18 cellular contexts compared by ENCODE assay signal in the genomic region with DNA sequence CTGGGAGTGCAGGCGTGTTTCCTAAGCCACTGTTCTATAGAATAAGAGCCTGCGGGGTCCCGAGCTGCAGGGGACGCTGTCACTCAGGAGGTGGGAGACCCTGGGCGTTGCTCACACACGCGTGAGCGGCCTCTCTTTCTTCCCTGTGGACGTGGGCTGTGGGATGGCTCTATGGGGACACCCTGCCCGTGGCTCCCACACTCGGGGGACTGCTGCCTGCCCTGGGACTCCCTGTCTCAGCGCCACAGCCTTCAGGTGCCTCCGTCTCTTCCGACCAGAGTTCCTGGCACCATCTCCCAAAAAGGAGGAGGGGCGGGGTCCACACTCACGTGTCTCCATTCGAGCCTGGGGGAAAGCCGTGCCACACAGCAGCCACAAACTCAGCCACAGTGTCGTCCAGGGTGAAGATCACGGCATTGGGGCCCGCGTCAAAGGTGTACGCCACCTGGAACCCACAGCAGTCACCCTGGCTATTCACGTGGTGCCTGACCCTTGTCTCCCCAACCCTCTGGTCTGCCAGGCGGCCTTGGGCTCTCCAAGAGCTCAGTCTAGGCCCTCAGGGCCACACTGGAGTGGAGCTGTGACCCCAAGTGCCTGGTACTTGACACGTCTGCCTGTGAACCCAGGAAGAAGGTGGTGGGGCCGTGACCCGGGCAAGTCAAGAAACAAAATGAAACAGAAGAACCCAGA. TPM values are rescaled to one million over a fixed set of nuclear protein-coding genes. Genes with fewer than 3 reads are reported as not detected.
"Had no signal": no experiment of that assay in that cellular context is flagged by ENCODE, and none has a peak within 500 bp of the region (broad histone marks: within the 10 kb centered on the region; RNA-seq: fewer than 3 reads in every experiment).

No MANE protein-coding gene starts in this region.

- H3K36me3 ChIP-seq: thyroid gland had no signal

- DNase-seq: activated CD4-positive, alpha-beta T cell treated with anti-CD3 and anti-CD28 coated beads for 48 hours; activated CD8-positive, alpha-beta memory T cell treated with anti-CD3 and anti-CD28 coated beads for 24 hours; effector CD4-positive, alpha-beta T cell; stimulated activated naive CD4-positive, alpha-beta T cell treated with Interleukin-2 at 50 U/mL for 16 hours; T-helper 2 cell; thyroid gland had no signal

- FAIRE-seq: frontal cortex had no signal

- H3K9me3 Mint-ChIP-seq: activated T-helper 1 cell treated with anti-CD3 and anti-CD28 coated beads, Interleukin-12 subunit alpha, Interleukin-12 subunit beta, Interleukin-2, Interleukin-4 antibody, amounts not matched to agents 30 ng/mL and 10 ng/mL and 1 ng/mL, durations not matched to agents 14 hours and 24 hours and 36 hours; mesothelial cell of epicardium had no signal

- H3K4me3 Mint-ChIP-seq: activated T-helper 1 cell treated with anti-CD3 and anti-CD28 coated beads, Interleukin-12 subunit alpha, Interleukin-12 subunit beta, Interleukin-2, Interleukin-4 antibody, amounts not matched to agents 30 ng/mL and 10 ng/mL and 1 ng/mL, durations not matched to agents 14 hours and 24 hours and 36 hours; mesothelial cell of epicardium had no signal

- H3K79me2 ChIP-seq: parathyroid adenoma had no signal

- H3K9me3 ChIP-seq: ascending aorta, left lung, spleen, thyroid gland had no signal

- H3K27me3 ChIP-seq: ascending aorta, left lung, spleen, thyroid gland had no signal

- H3K4me3 ChIP-seq: ascending aorta, left lung, spleen, thyroid gland had no signal

- H3K27ac Mint-ChIP-seq: activated T-helper 1 cell treated with anti-CD3 and anti-CD28 coated beads, Interleukin-12 subunit alpha, Interleukin-12 subunit beta, Interleukin-2, Interleukin-4 antibody, amounts not matched to agents 30 ng/mL and 10 ng/mL and 1 ng/mL, durations not matched to agents 14 hours and 24 hours and 36 hours; mesothelial cell of epicardium had no signal

- H3K9ac ChIP-seq: parathyroid adenoma had no signal

- H2AFZ ChIP-seq: parathyroid adenoma had no signal

- ATAC-seq: left lung had no signal

- H3K27ac ChIP-seq: ascending aorta, left lung, parathyroid adenoma, thyroid gland had no signal

RNA-seq across cellular contexts. Expression of gene IL17C, which starts 16.1 kb away (rescaled TPM):
- total RNA-seq: activated T-helper 1 cell treated with anti-CD3 and anti-CD28 coated beads, Interleukin-12 subunit alpha, Interleukin-12 subunit beta, Interleukin-2, Interleukin-4 antibody, amounts not matched to agents 30 ng/mL and 10 ng/mL and 1 ng/mL, durations not matched to agents 14 hours and 24 hours and 36 hours; ascending aorta; frontal cortex; left lung; lung microvascular endothelial cell; mesothelial cell of epicardium; SK-MEL-5; subcutaneous adipose tissue; thyroid gland; ureter had no signal
- polyA plus RNA-seq: adipose tissue had no signal

RNA-seq across cellular contexts. Expression of gene SNAI3, which starts 31.8 kb away (rescaled TPM):
- total RNA-seq: ascending aorta, frontal cortex, SK-MEL-5 had no signal
